In genomic region chr15:92655178-92655995, GRCh38 we compare ENCODE assay signal across 1 cellular context.
A peak's percentile ranks its signal among the peaks of the same experiment; 100 is the strongest.
TF ChIP-seq lines count a peak whose summit lies in the region.

TSS of gene FAM174B (minus strand) at chr15:92655775.

TF ChIP-seq in HEK293, 187 proteins besides CTCF, POLR2A, EP300 and RAD21 (continued from another document and continues in another):
- TF ChIP-seq PBX3 (CRISPR knock-in tag; IDR thresholded peaks at IDR 0.05) (peak; percentile 85), SCRT1 (tag by site-specific recombination; IDR thresholded peaks at IDR 0.05; ENCODE audit: borderline replicate concordance) (peak; percentile 41; the same call in 1 of the 2 replicates), KLF9 (tag by site-specific recombination; IDR thresholded peaks at IDR 0.05; ENCODE audit: low read depth) (peak; percentile 33; the same call in 1 of the 2 replicates), ZNF561 (tag by site-specific recombination; IDR thresholded peaks at IDR 0.05; ENCODE audit: borderline replicate concordance) (peak; percentile 88; the same call in 1 of the 2 replicates), ZNF132 (tag by site-specific recombination; IDR thresholded peaks at IDR 0.05; ENCODE audit: borderline replicate concordance) (no peak), GLIS2 (tag by site-specific recombination; IDR thresholded peaks at IDR 0.05) (peak; percentile 35; the same call in 1 of the 2 replicates), ZNF341 (tag by site-specific recombination; IDR thresholded peaks at IDR 0.05; ENCODE audit: low read depth) (peak; percentile 74), ZSCAN4 (tag by site-specific recombination; IDR thresholded peaks at IDR 0.05) (no peak), ZNF221 (tag by site-specific recombination; IDR thresholded peaks at IDR 0.05; ENCODE audit: borderline replicate concordance) (no peak), IKZF3 (tag by site-specific recombination; IDR thresholded peaks at IDR 0.05) (0 out of 2 replicates have a peak, but pooled peaks have one; percentile 15), ZSCAN30 (tag by site-specific recombination; IDR thresholded peaks at IDR 0.05) (peak; percentile 62; the same call in 1 of the 2 replicates), ZNF571 (tag by site-specific recombination; IDR thresholded peaks at IDR 0.05) (no peak), SCRT2 (tag by site-specific recombination; IDR thresholded peaks at IDR 0.05) (peak; percentile 64), KLF8 (tag by site-specific recombination; IDR thresholded peaks at IDR 0.05) (peak; percentile 25; the same call in 1 of the 2 replicates), ZNF239 (tag by site-specific recombination; IDR thresholded peaks at IDR 0.05) (no peak), PRDM6 (tag by site-specific recombination; IDR thresholded peaks at IDR 0.05) (no peak), ZNF10 (tag by site-specific recombination; IDR thresholded peaks at IDR 0.05) (0 out of 2 replicates have a peak, but pooled peaks have one; percentile 33), ZNF692 (tag by site-specific recombination; IDR thresholded peaks at IDR 0.05) (peak; percentile 95), ZNF558 (tag by site-specific recombination; IDR thresholded peaks at IDR 0.05) (no peak), GLI2 (tag by site-specific recombination; IDR thresholded peaks at IDR 0.05; ENCODE audit: borderline replicate concordance, low read depth) (no peak), ZFP69B (tag by site-specific recombination; IDR thresholded peaks at IDR 0.05) (peak; percentile 93), ZNF623 (tag by site-specific recombination; IDR thresholded peaks at IDR 0.05) (no peak), ZNF510 (tag by site-specific recombination; IDR thresholded peaks at IDR 0.05; ENCODE audit: insufficient replicate concordance) (no peak), REST (tag by site-specific recombination; IDR thresholded peaks at IDR 0.05) (no peak), ZNF645 (tag by site-specific recombination; IDR thresholded peaks at IDR 0.05) (no peak), ZNF48 (tag by site-specific recombination; IDR thresholded peaks at IDR 0.05) (no peak), ZNF449 (tag by site-specific recombination; IDR thresholded peaks at IDR 0.05) (peak; percentile 60), GLIS1 (tag by site-specific recombination; IDR thresholded peaks at IDR 0.05) (peak; percentile 16; the same call in 1 of the 2 replicates), HIC1 (tag by site-specific recombination; IDR thresholded peaks at IDR 0.05) (peak; percentile 83), PATZ1 (tag by site-specific recombination; IDR thresholded peaks at IDR 0.05) (peak; percentile 52), KLF1 (tag by site-specific recombination; IDR thresholded peaks at IDR 0.05) (peak; percentile 38; the same call in 1 of the 2 replicates), ZNF404 (tag by site-specific recombination; IDR thresholded peaks at IDR 0.05) (no peak), PRDM10 (tag by site-specific recombination; IDR thresholded peaks at IDR 0.05) (peak; percentile 86), KLF17 (tag by site-specific recombination; IDR thresholded peaks at IDR 0.05) (no peak), PRDM1 (tag by site-specific recombination; IDR thresholded peaks at IDR 0.05) (no peak), BCL11B (tag by site-specific recombination; IDR thresholded peaks at IDR 0.05; ENCODE audit: low read depth) (no peak)
